Comparison of ENCODE assay signal across 16 cellular contexts in genomic region chr4:34178476-34178875, GRCh38.
DNase-seq lines count a peak whose midpoint lies in the region; ATAC-seq and TF ChIP-seq lines count a peak whose summit lies in the region.
"Had no signal": no experiment of that assay in that cellular context is flagged by ENCODE, and none has a peak within 500 bp of the region (broad histone marks: within the 10 kb centered on the region; RNA-seq: fewer than 3 reads in every experiment).

No MANE protein-coding gene starts in this region.

- no peak overlapping the region for H2BK5ac ChIP-seq in mesendoderm (ENCODE audit: low read length)

- H4K8ac ChIP-seq in mesendoderm (ENCODE audit: low read depth, low read length): no peak overlapping the region

- H3K36me3 ChIP-seq in GM23338 (ENCODE audit: insufficient read depth): no peaks in the 10 kb centered on the region
- no peaks in the 10 kb centered on the region for H3K36me3 ChIP-seq in endodermal cell (ENCODE audit: control insufficient read depth, insufficient read depth, low read length)
- no peaks in the 10 kb centered on the region for H3K36me3 ChIP-seq in mesendoderm (ENCODE audit: control insufficient read depth, insufficient read depth, low read length)

- H3K18ac ChIP-seq in mesendoderm (ENCODE audit: low read length): no peak overlapping the region

- H3K27ac ChIP-seq in GM23338 (ENCODE audit: low read depth) (no peak overlapping the region), endodermal cell (ENCODE audit: low read depth, low read length) (no peak overlapping the region), mesendoderm (ENCODE audit: low read depth, low read length) (no peak overlapping the region)
- H3K27ac ChIP-seq: C4-2B, KMS-11 had no signal

- H3K4me3 ChIP-seq in GM23338 (no peak overlapping the region), endodermal cell (ENCODE audit: low read length) (no peak overlapping the region), mesendoderm (ENCODE audit: low read length) (no peak overlapping the region)

- H3K27ac Mint-ChIP-seq in GM23338: peak overlapping the region; percentile 79; the same call in 1 of the 2 replicates
- H3K27ac Mint-ChIP-seq in WTC11: peak overlapping the region; percentile 88
- peak overlapping the region; percentile 81 for H3K27ac Mint-ChIP-seq in endodermal cell
- H3K27ac Mint-ChIP-seq: CD4-positive, alpha-beta T cell had no signal

- CTCF ChIA-PET in WTC11 (lab: Charles Lee): no interaction called here

- no peak overlapping the region for H2AK5ac ChIP-seq in mesendoderm (ENCODE audit: low read length)

- H3K27me3 Mint-ChIP-seq in GM23338 (ENCODE audit: insufficient read depth, low read depth, poor library complexity) (no peaks in the 10 kb centered on the region), WTC11 (ENCODE audit: low read depth) (no peaks in the 10 kb centered on the region), endodermal cell (ENCODE audit: insufficient read depth) (no peaks in the 10 kb centered on the region)
- H3K27me3 Mint-ChIP-seq: CD4-positive, alpha-beta T cell had no signal

- H3K4me3 Mint-ChIP-seq in GM23338: no peak overlapping the region
- no peak overlapping the region for H3K4me3 Mint-ChIP-seq in WTC11
- H3K4me3 Mint-ChIP-seq in endodermal cell: no peak overlapping the region
- H3K4me3 Mint-ChIP-seq: CD4-positive, alpha-beta T cell; HFFc6 had no signal

- no peaks in the 10 kb centered on the region for H3F3A ChIP-seq in GM23338 (replicated peaks; ENCODE audit: low read depth)

- H4K5ac ChIP-seq in mesendoderm (ENCODE audit: low read length): no peak overlapping the region

- no peak overlapping the region for H3K56ac ChIP-seq in mesendoderm (ENCODE audit: low read length)

- DNase-seq in GM23338 (ENCODE audit: low spot score) (peak; percentile 70), WTC11 (ENCODE audit: low spot score) (no peak), endodermal cell (no peak), mesendoderm (peak; percentile 79), T-helper 9 cell (no peak)
- DNase-seq: ACHN; AML-193; Caco-2; CD4-positive, alpha-beta T cell; HCEC 1CT; HFFc6 had no signal

- peaks cover 7% of the 10 kb centered on the region for H3K9me3 ChIP-seq in endodermal cell (ENCODE audit: control insufficient read depth, low read length)
- H3K9me3 ChIP-seq: Caco-2 had no signal

- H3K4me2 ChIP-seq in GM23338: no peak overlapping the region
- H3K4me2 ChIP-seq in mesendoderm (ENCODE audit: low read length): no peak overlapping the region
- H3K4me2 ChIP-seq: KMS-11 had no signal

- H3K27me3 ChIP-seq in GM23338 (ENCODE audit: insufficient read depth): no peaks in the 10 kb centered on the region
- H3K27me3 ChIP-seq in endodermal cell (ENCODE audit: control insufficient read depth, insufficient read depth, low read length, poor library complexity, severe bottlenecking): no peaks in the 10 kb centered on the region
- H3K27me3 ChIP-seq in mesendoderm (ENCODE audit: insufficient read depth, low read length, poor library complexity): no peaks in the 10 kb centered on the region

- H2BK15ac ChIP-seq in mesendoderm (replicated peaks; ENCODE audit: low read depth): no peak overlapping the region

- no peak; the same call in 2 of the 3 replicates for ATAC-seq in GM23338
- peak; percentile 51; the same call in 1 of the 2 replicates for ATAC-seq in WTC11
- ATAC-seq in GM21619 (IDR thresholded peaks at IDR 0.05; ENCODE audit: unreplicated experiment): no peak
- ATAC-seq in HG03025 (IDR thresholded peaks at IDR 0.05; ENCODE audit: low FRiP score, unreplicated experiment): no peak
- no peak for ATAC-seq in GM18520 (IDR thresholded peaks at IDR 0.05; ENCODE audit: unreplicated experiment)

- H2BK120ac ChIP-seq in mesendoderm (ENCODE audit: low read depth, low read length): no peak overlapping the region

- no peak overlapping the region for H3K9ac ChIP-seq in endodermal cell (ENCODE audit: extremely low read depth, low read length, poor library complexity, severe bottlenecking)
- no peak overlapping the region for H3K9ac ChIP-seq in mesendoderm (ENCODE audit: low read length)
- H3K9ac ChIP-seq: KMS-11 had no signal

- POLR2A ChIA-PET in WTC11 (lab: Charles Lee): no interaction called here

- no peak overlapping the region for H2AFZ ChIP-seq in GM23338

- no peak overlapping the region for H3K4ac ChIP-seq in mesendoderm (ENCODE audit: low read depth, low read length)

- TF ChIP-seq CTCF in GM23338 (conservative IDR thresholded peaks at IDR 0.05; ENCODE audit: low read depth in 2 of 2) (no peak), WTC11 (IDR thresholded peaks at IDR 0.05) (no peak), endodermal cell (conservative IDR thresholded peaks at IDR 0.05) (no peak)

- H3K9me3 Mint-ChIP-seq in GM23338 (peaks cover 14% of the 10 kb centered on the region), WTC11 (peaks cover 28% of the 10 kb centered on the region), endodermal cell (peaks cover 6% of the 10 kb centered on the region)

- H3K79me1 ChIP-seq in mesendoderm (ENCODE audit: low read length): no peaks in the 10 kb centered on the region

- no peak overlapping the region for H3K23ac ChIP-seq in mesendoderm (ENCODE audit: low read length)

- no peaks in the 10 kb centered on the region for H3K79me2 ChIP-seq in GM23338 (replicated peaks; ENCODE audit: insufficient read depth)
- H3K79me2 ChIP-seq in mesendoderm (ENCODE audit: control insufficient read depth, insufficient read depth, low read length): no peaks in the 10 kb centered on the region

- H3K9me2 ChIP-seq in GM23338 (ENCODE audit: insufficient read depth): peaks cover 8% of the 10 kb centered on the region; the same call in 1 of the 2 replicates

- H3K4me1 ChIP-seq in GM23338 (ENCODE audit: insufficient read depth) (no peaks in the 10 kb centered on the region; the same call in 1 of the 2 replicates), endodermal cell (ENCODE audit: control insufficient read depth, insufficient read depth, low read length) (no peaks in the 10 kb centered on the region), mesendoderm (ENCODE audit: control insufficient read depth, low read depth, low read length) (no peaks in the 10 kb centered on the region)
- H3K4me1 ChIP-seq: Caco-2 had no signal

- H3K36me3 Mint-ChIP-seq in GM23338 (ENCODE audit: low read depth) (peaks cover 10% of the 10 kb centered on the region; the same call in 2 of the 3 replicates), WTC11 (peaks cover 3% of the 10 kb centered on the region; the same call in 1 of the 2 replicates), endodermal cell (ENCODE audit: low read depth) (no peaks in the 10 kb centered on the region)

- H4K20me1 ChIP-seq in GM23338 (replicated peaks; ENCODE audit: insufficient read depth): no peaks in the 10 kb centered on the region

- H3K4me1 Mint-ChIP-seq in GM23338 (peaks cover 10% of the 10 kb centered on the region), WTC11 (peaks cover 16% of the 10 kb centered on the region), endodermal cell (peaks cover 6% of the 10 kb centered on the region)

TF ChIP-seq in GM23338, 12 proteins besides CTCF, POLR2A, EP300 and RAD21 (continues in another document):
- no peak for TF ChIP-seq CREB1 (CRISPR knock-in tag; IDR thresholded peaks at IDR 0.05; ENCODE audit: low read depth)
- no peak for TF ChIP-seq NANOG (IDR thresholded peaks at IDR 0.05; ENCODE audit: borderline replicate concordance)
- no peak for TF ChIP-seq ZNF114 (CRISPR knock-in tag; IDR thresholded peaks at IDR 0.05)
- TF ChIP-seq EZH2 (IDR thresholded peaks at IDR 0.05; ENCODE audit: low read depth, unreplicated experiment): no peak
- no peak for TF ChIP-seq STAT1 (IDR thresholded peaks at IDR 0.05; ENCODE audit: unreplicated experiment)
- TF ChIP-seq, protein P1, sequence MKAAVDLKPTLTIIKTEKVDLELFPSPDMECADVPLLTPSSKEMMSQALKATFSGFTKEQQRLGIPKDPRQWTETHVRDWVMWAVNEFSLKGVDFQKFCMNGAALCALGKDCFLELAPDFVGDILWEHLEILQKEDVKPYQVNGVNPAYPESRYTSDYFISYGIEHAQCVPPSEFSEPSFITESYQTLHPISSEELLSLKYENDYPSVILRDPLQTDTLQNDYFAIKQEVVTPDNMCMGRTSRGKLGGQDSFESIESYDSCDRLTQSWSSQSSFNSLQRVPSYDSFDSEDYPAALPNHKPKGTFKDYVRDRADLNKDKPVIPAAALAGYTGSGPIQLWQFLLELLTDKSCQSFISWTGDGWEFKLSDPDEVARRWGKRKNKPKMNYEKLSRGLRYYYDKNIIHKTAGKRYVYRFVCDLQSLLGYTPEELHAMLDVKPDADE (IDR thresholded peaks at IDR 0.05): no peak
- TF ChIP-seq POLR2AphosphoS5 (IDR thresholded peaks at IDR 0.05; ENCODE audit: low read depth): no peak
- TF ChIP-seq JUNB (IDR thresholded peaks at IDR 0.05; ENCODE audit: unreplicated experiment): no peak

TF ChIP-seq in WTC11, 78 proteins besides CTCF, POLR2A, EP300 and RAD21 (continues in another document):
- TF ChIP-seq AFF4 (CRISPR knock-in tag; IDR thresholded peaks at IDR 0.05; ENCODE audit: borderline replicate concordance): no peak

Comparison
In these comparisons a context has a peak if more than half of its experiments do, and no peak if none do; other contexts are left out.
1. DNase-seq: peak in GM23338 (single experiment) and mesendoderm (single experiment); none in WTC11 (single experiment), endodermal cell (single experiment) and T-helper 9 cell (single experiment).
2. Peak in every context shown above with its lines, with median percentiles within 50 percentile points of each other: H3K27ac Mint-ChIP-seq.